Comparison of ENCODE assay signal across 8 cellular contexts in genomic region chr16:81745704-81746558, GRCh38. TPM values are rescaled to one million over a fixed set of nuclear protein-coding genes. Genes with fewer than 3 reads are reported as not detected.
DNase-seq lines count a peak whose midpoint lies in the region; ATAC-seq and TF ChIP-seq lines count a peak whose summit lies in the region.

No MANE protein-coding gene starts in this region.

- peaks cover 4% of the 10 kb centered on the region for H3K9me3 Mint-ChIP-seq in chondrocyte (ENCODE audit: low read depth)

- no peaks in the 10 kb centered on the region for H4K20me1 ChIP-seq in MM.1S (ENCODE audit: insufficient read depth, low read length)

- peak; percentile 70 for ATAC-seq in GM21786 (IDR thresholded peaks at IDR 0.05; ENCODE audit: unreplicated experiment)

- no peak overlapping the region for H3K27ac ChIP-seq in MM.1S (ENCODE audit: low read length)

- H3F3A ChIP-seq in MM.1S (ENCODE audit: insufficient read depth, low read length) = no peaks in the 10 kb centered on the region

- H3K27me3 Mint-ChIP-seq in chondrocyte (ENCODE audit: low read depth) = peaks cover 8% of the 10 kb centered on the region

- no peaks in the 10 kb centered on the region for H3K27me3 ChIP-seq in MM.1S (replicated peaks; ENCODE audit: insufficient read depth, low read length)

- H3K36me3 Mint-ChIP-seq in chondrocyte (ENCODE audit: low read depth) = no peaks in the 10 kb centered on the region

- H3K4me1 ChIP-seq in MM.1S (ENCODE audit: low read length) = peaks cover 10% of the 10 kb centered on the region

- H3K4me3 ChIP-seq in MM.1S (ENCODE audit: low read length) = peak overlapping the region; percentile 62

- H3K9me2 ChIP-seq in MM.1S (replicated peaks; ENCODE audit: insufficient read depth, low read length) = no peaks in the 10 kb centered on the region

- H2AFZ ChIP-seq in MM.1S (ENCODE audit: low read length) = peak overlapping the region; percentile 72; the same call in 1 of the 2 replicates

- H3K9ac ChIP-seq in MM.1S (ENCODE audit: low read length) = peak overlapping the region; percentile 54; the same call in 1 of the 2 replicates

- no peaks in the 10 kb centered on the region for H3K79me2 ChIP-seq in MM.1S (ENCODE audit: low read length)

- H3K36me3 ChIP-seq in MM.1S (replicated peaks; ENCODE audit: insufficient read depth, low read length) = no peaks in the 10 kb centered on the region

- peak overlapping the region; percentile 83 for H3K4me2 ChIP-seq in MM.1S (ENCODE audit: low read depth, low read length)

- H3K9me3 ChIP-seq in MM.1S (replicated peaks; ENCODE audit: insufficient read depth, low read length) = no peaks in the 10 kb centered on the region

- TF ChIP-seq CTCF in MM.1S (IDR thresholded peaks at IDR 0.05; ENCODE audit: low read length) = no peak
- no peak for TF ChIP-seq CTCF in chondrocyte (IDR thresholded peaks at IDR 0.05)

- peak; percentile 54 for DNase-seq in EH (ENCODE audit: low read depth)
- peak; percentile 63 for DNase-seq in MM.1S
- peak; percentile 65 to 70 for DNase-seq in activated CD4-positive, alpha-beta T cell treated with anti-CD3 and anti-CD28 coated beads for 24 hours (ENCODE audit: low read depth in 2 of 2)
- no peak for DNase-seq in chondrocyte (ENCODE audit: low spot score)
- peak; percentile 85 for DNase-seq in left kidney (ENCODE audit: low read depth, low spot score)
- DNase-seq in stimulated activated CD4-positive, alpha-beta T cell treated with anti-CD3 and anti-CD28 coated beads, Interleukin-2, amount 100 ng/mL, for 24 hours = peak; percentile 78 to 80
- no peak for DNase-seq in SW480 (ENCODE audit: low spot score)

- peaks cover 11% of the 10 kb centered on the region for H3K4me1 Mint-ChIP-seq in chondrocyte (ENCODE audit: low read depth)

- no peak overlapping the region for H3K27ac Mint-ChIP-seq in chondrocyte (ENCODE audit: unreplicated experiment)

- H3K4me3 Mint-ChIP-seq in chondrocyte (ENCODE audit: unreplicated experiment) = peak overlapping the region; percentile 80

RNA-seq across cellular contexts. Expression of gene PLCG2, which starts 33.2 kb away (rescaled TPM):
- total RNA-seq in chondrocyte = 0.94 to 1.1 TPM (median 1.1 TPM) in 3 replicates

Comparison
In these comparisons a context has a peak if more than half of its experiments do, and no peak if none do; other contexts are left out.
1. DNase-seq: peak in EH (single experiment), MM.1S (single experiment), activated CD4-positive, alpha-beta T cell treated with anti-CD3 and anti-CD28 coated beads for 24 hours (2 of 2), left kidney (single experiment) and stimulated activated CD4-positive, alpha-beta T cell treated with anti-CD3 and anti-CD28 coated beads, Interleukin-2, amount 100 ng/mL, for 24 hours (2 of 2); none in chondrocyte (single experiment) and SW480 (single experiment).